In the genomic region with DNA sequence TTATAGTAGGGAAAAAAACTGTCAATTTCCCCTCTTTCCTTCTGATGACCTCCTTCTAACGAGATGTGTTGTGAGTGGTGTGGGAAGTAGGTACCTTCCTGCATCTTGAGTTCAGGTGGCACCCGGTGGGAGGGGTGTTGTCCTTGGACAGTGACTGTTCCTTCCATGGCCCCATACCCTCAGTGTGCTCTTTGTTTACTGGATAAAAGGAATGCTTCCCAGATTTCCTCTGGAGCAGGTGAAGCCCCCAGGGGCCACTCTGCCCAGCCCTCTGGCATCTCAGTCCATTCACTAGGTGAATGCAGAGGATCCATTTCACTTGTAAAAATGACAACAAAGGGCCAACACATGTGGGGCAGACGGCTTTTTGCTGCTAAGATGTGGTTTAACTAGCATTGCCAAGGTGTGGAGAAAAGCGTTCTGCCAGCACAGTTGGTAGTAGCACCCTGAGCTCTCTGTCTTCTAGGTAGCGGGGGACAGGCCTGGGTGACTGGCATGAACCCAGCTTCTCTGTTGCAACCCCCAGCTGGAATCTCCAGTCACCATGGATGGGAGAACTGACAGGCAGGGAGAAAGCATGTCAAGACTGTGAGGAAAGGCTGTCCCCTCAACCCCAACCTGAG, we compare ENCODE assay signal across 1 cellular context.
TF ChIP-seq lines count a peak whose summit lies in the region.

No MANE protein-coding gene starts in this region.

TF ChIP-seq in endothelial cell of umbilical vein, 7 proteins besides CTCF, POLR2A, EP300 and RAD21 (continued from another document):
- TF ChIP-seq EZH2 (IDR thresholded peaks at IDR 0.05; ENCODE audit: borderline replicate concordance, low read depth, low read length, severe bottlenecking): no peak
- TF ChIP-seq GATA2 (IDR thresholded peaks at IDR 0.05; ENCODE audit: insufficient read depth, insufficient read length, low read depth, low read length): no peak
- TF ChIP-seq MYC (IDR thresholded peaks at IDR 0.05; ENCODE audit: low read depth, low read length): no peak
- TF ChIP-seq, protein P1, sequence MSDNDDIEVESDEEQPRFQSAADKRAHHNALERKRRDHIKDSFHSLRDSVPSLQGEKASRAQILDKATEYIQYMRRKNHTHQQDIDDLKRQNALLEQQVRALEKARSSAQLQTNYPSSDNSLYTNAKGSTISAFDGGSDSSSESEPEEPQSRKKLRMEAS (IDR thresholded peaks at IDR 0.05; ENCODE audit: insufficient read depth, insufficient read length): no peak
- TF ChIP-seq JUN (IDR thresholded peaks at IDR 0.05; ENCODE audit: borderline replicate concordance, insufficient read depth, insufficient read length, low read depth): no peak
- no peak for TF ChIP-seq FOS (IDR thresholded peaks at IDR 0.05; ENCODE audit: borderline replicate concordance, insufficient read depth, low read length)
